In genomic region chr9:134381671-134382505, GRCh38 we compare ENCODE assay signal across 8 cellular contexts. TPM values are rescaled to one million over a fixed set of nuclear protein-coding genes. Genes with fewer than 3 reads are reported as not detected.
A peak's percentile ranks its signal among the peaks of the same experiment; 100 is the strongest.
DNase-seq lines count a peak whose midpoint lies in the region; ATAC-seq and TF ChIP-seq lines count a peak whose summit lies in the region.

No MANE protein-coding gene starts in this region.

- no peaks in the 10 kb centered on the region for H3K27me3 ChIP-seq in mammary epithelial cell (ENCODE audit: insufficient read depth, low read length)

- no peaks in the 10 kb centered on the region for H3K9me3 ChIP-seq in mammary epithelial cell (replicated peaks; ENCODE audit: insufficient read depth, low read length)

- peak overlapping the region; percentile 78 for H3K27ac Mint-ChIP-seq in MCF 10A (ENCODE audit: low read depth, unreplicated experiment)

- no peak for DNase-seq in MCF 10A (ENCODE audit: unreplicated experiment)
- DNase-seq in mammary epithelial cell, result no peak
- DNase-seq in activated CD8-positive, alpha-beta memory T cell treated with anti-CD3 and anti-CD28 coated beads for 24 hours, result peak; percentile 75
- DNase-seq in Right ventricle myocardium superior, result peak; percentile 77
- DNase-seq in stimulated activated naive CD8-positive, alpha-beta T cell treated with anti-CD3 and anti-CD28 coated beads, Interleukin-15, Interleukin-2, amounts not matched to agents 100 U/mL and 50 U/mL, for 24 hours, result peak; percentile 56
- no peak for DNase-seq in islet precursor cell
- no peak for DNase-seq in AG20443 (ENCODE audit: low spot score)

- intact Hi-C loops in MCF 10A (cut with micrococcal nuclease) (no loop called here), mammary epithelial cell (cut with micrococcal nuclease) (loop anchor here (2.0 kb wide), 2 partner anchors 25 to 57 kb away; no protein-coding TSS in a partner anchor), Right ventricle myocardium superior (cut with DNase I) (no loop called here)

- H3K4me2 ChIP-seq in mammary epithelial cell (ENCODE audit: insufficient read depth, low read depth, low read length), result no peak overlapping the region

- ATAC-seq in Right ventricle myocardium superior (ENCODE audit: poor library complexity), result no peak
- no peak for ATAC-seq in stimulated activated naive CD8-positive, alpha-beta T cell treated with anti-CD3 and anti-CD28 coated beads, Interleukin-15, Interleukin-2, amounts not matched to agents 100 U/mL and 50 U/mL, for 24 hours
- ATAC-seq in HG03025 (IDR thresholded peaks at IDR 0.05; ENCODE audit: low FRiP score, unreplicated experiment), result no peak

- H3K36me3 ChIP-seq in mammary epithelial cell (ENCODE audit: insufficient read depth, low read length), result no peaks in the 10 kb centered on the region

- no TSS peak for BruUV-seq in MCF 10A (replicated peaks; lab: Mats Ljungman, UMichigan)
- no TSS peak for BruUV-seq in mammary epithelial cell (replicated peaks; lab: Mats Ljungman, UMichigan)

- no peak overlapping the region for H3K9ac ChIP-seq in mammary epithelial cell (ENCODE audit: insufficient read depth, low read length)

- no peaks in the 10 kb centered on the region for H3K9me3 Mint-ChIP-seq in MCF 10A (ENCODE audit: unreplicated experiment)

- peaks cover 15% of the 10 kb centered on the region for H3K36me3 Mint-ChIP-seq in MCF 10A (ENCODE audit: insufficient read depth, unreplicated experiment)

- no peaks in the 10 kb centered on the region for H3K27me3 Mint-ChIP-seq in MCF 10A (ENCODE audit: insufficient read depth, unreplicated experiment)

- 86% methylated on average over 13 of the region's 21 CpGs for WGBS in mammary epithelial cell (ENCODE audit: low coverage, missing lambda C conversion rate)

- dilution Hi-C loops in mammary epithelial cell (cut with HindIII; ENCODE audit: low sequenced_read_pairs), result loop anchor here (5.0 kb wide), 1 partner anchor 95 kb away; no protein-coding TSS in a partner anchor

- H4K20me1 ChIP-seq in mammary epithelial cell (ENCODE audit: insufficient read depth, low read length), result no peaks in the 10 kb centered on the region

- POLR2A ChIA-PET in MCF 10A (lab: Yijun Ruan, JAX), result no interaction called here

- peak; percentile 13 for TF ChIP-seq CTCF in MCF 10A (IDR thresholded peaks at IDR 0.05; ENCODE audit: unreplicated experiment)
- TF ChIP-seq CTCF in mammary epithelial cell (conservative IDR thresholded peaks at IDR 0.05 in 1 of 2, IDR thresholded peaks at IDR 0.05 in 1 of 2; ENCODE audit: extremely low read depth in 1 of 2, insufficient read depth in 1 of 2, low read depth in 1 of 2, low read length in 2 of 2), result peak in 1 of 2 donors; percentile 11

- no peak overlapping the region for H3K4me3 ChIP-seq in mammary epithelial cell (replicated peaks in 1 of 3; ENCODE audit: insufficient read depth in 1 of 3, low read depth in 2 of 3, low read length in 3 of 3)

- H3K4me3 Mint-ChIP-seq in MCF 10A (ENCODE audit: unreplicated experiment), result no peak overlapping the region

- H3K79me2 ChIP-seq in mammary epithelial cell (ENCODE audit: insufficient read depth, low read length), result peaks cover 99% of the 10 kb centered on the region

- H3K4me1 Mint-ChIP-seq in MCF 10A (ENCODE audit: insufficient read depth, unreplicated experiment), result peaks cover 27% of the 10 kb centered on the region

- CTCF ChIA-PET in MCF 10A (lab: Yijun Ruan, JAX), result interaction anchor here (0.7 kb wide), 1 partner anchor 14 kb away, joined by 3 read pairs; no protein-coding TSS in a partner anchor
- CTCF ChIA-PET in mammary epithelial cell (lab: Charles Lee; ENCODE audit: low non-redundant PET), result no interaction called here

- no peak overlapping the region for H2AFZ ChIP-seq in mammary epithelial cell (ENCODE audit: low read depth, low read length)

- no peak overlapping the region for H3K27ac ChIP-seq in mammary epithelial cell (ENCODE audit: insufficient read depth, low read depth, low read length)

- H3K4me1 ChIP-seq in mammary epithelial cell (ENCODE audit: insufficient read depth, low read length), result peaks cover 74% of the 10 kb centered on the region

- in situ Hi-C loops in mammary epithelial cell (cut with MboI; ENCODE audit: low sequenced_read_pairs in 2 of 2), result no loop called here

RNA-seq across cellular contexts. Expression of gene RXRA, which starts 55.6 kb away (rescaled TPM):
- 57.7 and 65.5 TPM in 2 replicates for total RNA-seq in MCF 10A (2022)
- 10 to 100 TPM; 31.0 to 39.2 TPM for total RNA-seq in mammary epithelial cell
- 25.2 TPM for polyA plus RNA-seq in mammary epithelial cell
- 28.5 TPM for polyA minus RNA-seq in mammary epithelial cell
- 89.0 TPM for total RNA-seq in Right ventricle myocardium superior

Comparison
In these comparisons a context has a peak if more than half of its experiments do, and no peak if none do; other contexts are left out.
1. DNase-seq: peak in activated CD8-positive, alpha-beta memory T cell treated with anti-CD3 and anti-CD28 coated beads for 24 hours (single experiment), Right ventricle myocardium superior (single experiment) and stimulated activated naive CD8-positive, alpha-beta T cell treated with anti-CD3 and anti-CD28 coated beads, Interleukin-15, Interleukin-2, amounts not matched to agents 100 U/mL and 50 U/mL, for 24 hours (single experiment); none in MCF 10A (single experiment), mammary epithelial cell (single experiment), islet precursor cell (single experiment) and AG20443 (single experiment).